ENCODE assay signal across 27 cellular contexts in genomic region chr6:79201935-79202334, GRCh38.
"Had no signal": no experiment of that assay in that cellular context is flagged by ENCODE, and none has a peak within 500 bp of the region (broad histone marks: within the 10 kb centered on the region; RNA-seq: fewer than 3 reads in every experiment).

No MANE protein-coding gene starts in this region.

- DNase-seq: activated CD4-positive, alpha-beta T cell treated with anti-CD3 and anti-CD28 coated beads for 36 hours; activated CD4-positive, alpha-beta T cell treated with anti-CD3 and anti-CD28 coated beads, Interleukin-2, amount 50 U/mL, for 48 hours; activated CD4-positive, CD25-positive, alpha-beta regulatory T cell; activated CD8-positive, alpha-beta memory T cell treated with anti-CD3 and anti-CD28 coated beads for 24 hours; activated gamma-delta T cell treated with Interleukin-2 at 50 U/mL for 16 hours; activated naive CD4-positive, alpha-beta T cell treated with anti-CD3 and anti-CD28 coated beads, Interleukin-2, amount 50 U/mL, for 16 hours; activated T-cell treated with anti-CD3 and anti-CD28 coated beads, Interleukin-2, amount 50 U/mL, for 1 hour; body of pancreas; cortex of kidney; foreskin keratinocyte; heart left ventricle; hypothalamus; immature natural killer cell; kidney; left colon; mammary epithelial cell; midbrain; naive thymus-derived CD8-positive, alpha-beta T cell; occipital lobe; right lobe of liver; stimulated activated CD4-positive, alpha-beta T cell treated with anti-CD3 and anti-CD28 coated beads, Interleukin-2, amount 100 ng/mL, for 48 hours; stimulated activated naive CD4-positive, alpha-beta T cell treated with Interleukin-2 at 50 U/mL for 16 hours had no signal

- H3K4me3 Mint-ChIP-seq: activated CD4-positive, alpha-beta T cell treated with anti-CD3 and anti-CD28 coated beads for 36 hours; immature natural killer cell; naive thymus-derived CD8-positive, alpha-beta T cell; neural progenitor cell; T-helper 2 cell treated with Interferon-gamma antibody and Interleukin-4, amounts not matched to agents 5 μg/mL and 100 μg/mL, for 36 hours had no signal

- H3K27ac Mint-ChIP-seq: activated CD4-positive, alpha-beta T cell treated with anti-CD3 and anti-CD28 coated beads for 36 hours; T-helper 2 cell treated with Interferon-gamma antibody and Interleukin-4, amounts not matched to agents 5 μg/mL and 100 μg/mL, for 36 hours had no signal

- ATAC-seq: activated CD4-positive, alpha-beta T cell treated with anti-CD3 and anti-CD28 coated beads for 36 hours; body of pancreas; foreskin keratinocyte; heart left ventricle; left colon; naive thymus-derived CD8-positive, alpha-beta T cell; right lobe of liver had no signal

- H3K27me3 ChIP-seq: body of pancreas, esophagus muscularis mucosa, foreskin keratinocyte, heart left ventricle, neural progenitor cell, right lobe of liver, tibial nerve had no signal

- H3K27ac ChIP-seq: body of pancreas, esophagus muscularis mucosa, foreskin keratinocyte, heart left ventricle, neural progenitor cell, parathyroid adenoma, right lobe of liver, tibial nerve had no signal

- H3K9me3 ChIP-seq: body of pancreas, esophagus muscularis mucosa, heart left ventricle, right lobe of liver, tibial nerve had no signal

- H3K27me3 Mint-ChIP-seq: activated CD4-positive, alpha-beta T cell treated with anti-CD3 and anti-CD28 coated beads for 36 hours; naive thymus-derived CD8-positive, alpha-beta T cell had no signal

- H3K4me1 ChIP-seq: body of pancreas, foreskin keratinocyte, neural progenitor cell, tibial nerve had no signal

- H3K4me3 ChIP-seq: body of pancreas, esophagus muscularis mucosa, heart left ventricle, neural progenitor cell, right lobe of liver, tibial nerve had no signal

- H3K4me1 Mint-ChIP-seq: naive thymus-derived CD8-positive, alpha-beta T cell had no signal

- H3K9me3 Mint-ChIP-seq: immature natural killer cell; neural progenitor cell; T-helper 2 cell treated with Interferon-gamma antibody and Interleukin-4, amounts not matched to agents 5 μg/mL and 100 μg/mL, for 36 hours had no signal
